Comparison of ENCODE assay signal across 2 cellular contexts in the genomic region with DNA sequence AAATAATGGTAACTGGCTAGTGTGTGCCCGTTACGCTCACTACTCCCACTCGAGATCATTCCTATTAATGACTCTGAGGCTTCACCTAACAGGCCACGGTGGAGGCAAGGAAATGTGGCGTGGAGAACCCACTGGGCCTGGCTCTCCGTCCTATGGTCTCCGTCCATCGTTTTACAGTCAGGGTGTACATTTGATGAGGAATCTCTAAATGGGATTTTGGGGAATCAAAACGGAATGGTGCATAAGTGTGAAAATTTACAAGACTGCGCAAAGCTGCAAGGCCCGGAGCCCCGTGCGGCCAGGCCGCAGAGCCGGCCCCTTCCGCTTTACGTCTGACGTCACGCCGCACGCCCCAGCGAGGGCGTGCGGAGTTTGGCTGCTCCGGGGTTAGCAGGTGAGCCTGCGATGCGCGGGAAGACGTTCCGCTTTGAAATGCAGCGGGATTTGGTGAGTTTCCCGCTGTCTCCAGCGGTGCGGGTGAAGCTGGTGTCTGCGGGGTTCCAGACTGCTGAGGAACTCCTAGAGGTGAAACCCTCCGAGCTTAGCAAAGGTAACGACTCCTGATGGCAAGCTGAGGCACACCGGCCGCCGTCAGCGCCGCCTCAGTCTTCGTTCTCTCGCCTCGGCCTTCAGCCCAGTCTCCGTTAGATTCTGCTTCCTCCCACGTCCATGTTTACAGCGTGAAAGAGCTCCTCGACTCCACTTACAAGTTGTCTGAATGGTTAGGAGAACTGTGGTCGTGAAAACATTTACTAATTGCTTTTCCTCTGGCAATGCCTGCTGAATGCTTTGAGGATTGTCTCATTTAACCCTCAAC.
TF ChIP-seq lines count a peak whose summit lies in the region.

A gene (plus strand): TSS at position 364 of the 817 bp plus-strand sequence. CDS start 42 bp downstream, at position 406.

TF ChIP-seq in HEK293, 187 proteins besides CTCF, POLR2A, EP300 and RAD21 (continued from another document and continues in another):
- TF ChIP-seq, protein P1, sequence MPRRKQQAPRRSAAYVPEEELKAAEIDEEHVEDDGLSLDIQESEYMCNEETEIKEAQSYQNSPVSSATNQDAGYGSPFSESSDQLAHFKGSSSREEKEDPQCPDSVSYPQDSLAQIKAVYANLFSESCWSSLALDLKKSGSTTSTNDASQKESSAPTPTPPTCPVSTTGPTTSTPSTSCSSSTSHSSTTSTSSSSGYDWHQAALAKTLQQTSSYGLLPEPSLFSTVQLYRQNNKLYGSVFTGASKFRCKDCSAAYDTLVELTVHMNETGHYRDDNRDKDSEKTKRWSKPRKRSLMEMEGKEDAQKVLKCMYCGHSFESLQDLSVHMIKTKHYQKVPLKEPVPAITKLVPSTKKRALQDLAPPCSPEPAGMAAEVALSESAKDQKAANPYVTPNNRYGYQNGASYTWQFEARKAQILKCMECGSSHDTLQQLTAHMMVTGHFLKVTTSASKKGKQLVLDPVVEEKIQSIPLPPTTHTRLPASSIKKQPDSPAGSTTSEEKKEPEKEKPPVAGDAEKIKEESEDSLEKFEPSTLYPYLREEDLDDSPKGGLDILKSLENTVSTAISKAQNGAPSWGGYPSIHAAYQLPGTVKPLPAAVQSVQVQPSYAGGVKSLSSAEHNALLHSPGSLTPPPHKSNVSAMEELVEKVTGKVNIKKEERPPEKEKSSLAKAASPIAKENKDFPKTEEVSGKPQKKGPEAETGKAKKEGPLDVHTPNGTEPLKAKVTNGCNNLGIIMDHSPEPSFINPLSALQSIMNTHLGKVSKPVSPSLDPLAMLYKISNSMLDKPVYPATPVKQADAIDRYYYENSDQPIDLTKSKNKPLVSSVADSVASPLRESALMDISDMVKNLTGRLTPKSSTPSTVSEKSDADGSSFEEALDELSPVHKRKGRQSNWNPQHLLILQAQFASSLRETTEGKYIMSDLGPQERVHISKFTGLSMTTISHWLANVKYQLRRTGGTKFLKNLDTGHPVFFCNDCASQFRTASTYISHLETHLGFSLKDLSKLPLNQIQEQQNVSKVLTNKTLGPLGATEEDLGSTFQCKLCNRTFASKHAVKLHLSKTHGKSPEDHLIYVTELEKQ (tag by site-specific recombination; IDR thresholded peaks at IDR 0.05; ENCODE audit: borderline replicate concordance) = 0 out of 2 replicates have a peak, but pooled peaks have one; percentile 18
- TF ChIP-seq SP7 (tag by site-specific recombination; IDR thresholded peaks at IDR 0.05) (peak; percentile 86), ZSCAN30 (tag by site-specific recombination; IDR thresholded peaks at IDR 0.05) (0 out of 2 replicates have a peak, but pooled peaks have one; percentile 37), SCRT2 (tag by site-specific recombination; IDR thresholded peaks at IDR 0.05) (peak; percentile 17; the same call in 1 of the 2 replicates), ZNF174 (tag by site-specific recombination; IDR thresholded peaks at IDR 0.05) (no peak), ZNF302 (tag by site-specific recombination; IDR thresholded peaks at IDR 0.05; ENCODE audit: low read depth) (no peak), ZNF341 (tag by site-specific recombination; IDR thresholded peaks at IDR 0.05; ENCODE audit: low read depth) (peak; percentile 74), ZNF48 (tag by site-specific recombination; IDR thresholded peaks at IDR 0.05) (no peak), ZNF747 (tag by site-specific recombination; IDR thresholded peaks at IDR 0.05) (no peak)
- TF ChIP-seq, protein P2, sequence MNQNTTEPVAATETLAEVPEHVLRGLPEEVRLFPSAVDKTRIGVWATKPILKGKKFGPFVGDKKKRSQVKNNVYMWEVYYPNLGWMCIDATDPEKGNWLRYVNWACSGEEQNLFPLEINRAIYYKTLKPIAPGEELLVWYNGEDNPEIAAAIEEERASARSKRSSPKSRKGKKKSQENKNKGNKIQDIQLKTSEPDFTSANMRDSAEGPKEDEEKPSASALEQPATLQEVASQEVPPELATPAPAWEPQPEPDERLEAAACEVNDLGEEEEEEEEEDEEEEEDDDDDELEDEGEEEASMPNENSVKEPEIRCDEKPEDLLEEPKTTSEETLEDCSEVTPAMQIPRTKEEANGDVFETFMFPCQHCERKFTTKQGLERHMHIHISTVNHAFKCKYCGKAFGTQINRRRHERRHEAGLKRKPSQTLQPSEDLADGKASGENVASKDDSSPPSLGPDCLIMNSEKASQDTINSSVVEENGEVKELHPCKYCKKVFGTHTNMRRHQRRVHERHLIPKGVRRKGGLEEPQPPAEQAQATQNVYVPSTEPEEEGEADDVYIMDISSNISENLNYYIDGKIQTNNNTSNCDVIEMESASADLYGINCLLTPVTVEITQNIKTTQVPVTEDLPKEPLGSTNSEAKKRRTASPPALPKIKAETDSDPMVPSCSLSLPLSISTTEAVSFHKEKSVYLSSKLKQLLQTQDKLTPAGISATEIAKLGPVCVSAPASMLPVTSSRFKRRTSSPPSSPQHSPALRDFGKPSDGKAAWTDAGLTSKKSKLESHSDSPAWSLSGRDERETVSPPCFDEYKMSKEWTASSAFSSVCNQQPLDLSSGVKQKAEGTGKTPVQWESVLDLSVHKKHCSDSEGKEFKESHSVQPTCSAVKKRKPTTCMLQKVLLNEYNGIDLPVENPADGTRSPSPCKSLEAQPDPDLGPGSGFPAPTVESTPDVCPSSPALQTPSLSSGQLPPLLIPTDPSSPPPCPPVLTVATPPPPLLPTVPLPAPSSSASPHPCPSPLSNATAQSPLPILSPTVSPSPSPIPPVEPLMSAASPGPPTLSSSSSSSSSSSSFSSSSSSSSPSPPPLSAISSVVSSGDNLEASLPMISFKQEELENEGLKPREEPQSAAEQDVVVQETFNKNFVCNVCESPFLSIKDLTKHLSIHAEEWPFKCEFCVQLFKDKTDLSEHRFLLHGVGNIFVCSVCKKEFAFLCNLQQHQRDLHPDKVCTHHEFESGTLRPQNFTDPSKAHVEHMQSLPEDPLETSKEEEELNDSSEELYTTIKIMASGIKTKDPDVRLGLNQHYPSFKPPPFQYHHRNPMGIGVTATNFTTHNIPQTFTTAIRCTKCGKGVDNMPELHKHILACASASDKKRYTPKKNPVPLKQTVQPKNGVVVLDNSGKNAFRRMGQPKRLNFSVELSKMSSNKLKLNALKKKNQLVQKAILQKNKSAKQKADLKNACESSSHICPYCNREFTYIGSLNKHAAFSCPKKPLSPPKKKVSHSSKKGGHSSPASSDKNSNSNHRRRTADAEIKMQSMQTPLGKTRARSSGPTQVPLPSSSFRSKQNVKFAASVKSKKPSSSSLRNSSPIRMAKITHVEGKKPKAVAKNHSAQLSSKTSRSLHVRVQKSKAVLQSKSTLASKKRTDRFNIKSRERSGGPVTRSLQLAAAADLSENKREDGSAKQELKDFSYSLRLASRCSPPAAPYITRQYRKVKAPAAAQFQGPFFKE (tag by site-specific recombination; IDR thresholded peaks at IDR 0.05; ENCODE audit: borderline replicate concordance) = no peak

TF ChIP-seq in SK-N-SH treated with all-trans-retinoic acid at 6 μM for 48 hours, 23 proteins besides CTCF, POLR2A, EP300 and RAD21 (continued from another document):
- TF ChIP-seq, protein P3, sequence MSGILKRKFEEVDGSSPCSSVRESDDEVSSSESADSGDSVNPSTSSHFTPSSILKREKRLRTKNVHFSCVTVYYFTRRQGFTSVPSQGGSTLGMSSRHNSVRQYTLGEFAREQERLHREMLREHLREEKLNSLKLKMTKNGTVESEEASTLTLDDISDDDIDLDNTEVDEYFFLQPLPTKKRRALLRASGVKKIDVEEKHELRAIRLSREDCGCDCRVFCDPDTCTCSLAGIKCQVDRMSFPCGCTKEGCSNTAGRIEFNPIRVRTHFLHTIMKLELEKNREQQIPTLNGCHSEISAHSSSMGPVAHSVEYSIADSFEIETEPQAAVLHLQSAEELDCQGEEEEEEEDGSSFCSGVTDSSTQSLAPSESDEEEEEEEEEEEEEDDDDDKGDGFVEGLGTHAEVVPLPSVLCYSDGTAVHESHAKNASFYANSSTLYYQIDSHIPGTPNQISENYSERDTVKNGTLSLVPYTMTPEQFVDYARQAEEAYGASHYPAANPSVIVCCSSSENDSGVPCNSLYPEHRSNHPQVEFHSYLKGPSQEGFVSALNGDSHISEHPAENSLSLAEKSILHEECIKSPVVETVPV (CRISPR knock-in tag; IDR thresholded peaks at IDR 0.05) = no peak
- TF ChIP-seq, protein P4, sequence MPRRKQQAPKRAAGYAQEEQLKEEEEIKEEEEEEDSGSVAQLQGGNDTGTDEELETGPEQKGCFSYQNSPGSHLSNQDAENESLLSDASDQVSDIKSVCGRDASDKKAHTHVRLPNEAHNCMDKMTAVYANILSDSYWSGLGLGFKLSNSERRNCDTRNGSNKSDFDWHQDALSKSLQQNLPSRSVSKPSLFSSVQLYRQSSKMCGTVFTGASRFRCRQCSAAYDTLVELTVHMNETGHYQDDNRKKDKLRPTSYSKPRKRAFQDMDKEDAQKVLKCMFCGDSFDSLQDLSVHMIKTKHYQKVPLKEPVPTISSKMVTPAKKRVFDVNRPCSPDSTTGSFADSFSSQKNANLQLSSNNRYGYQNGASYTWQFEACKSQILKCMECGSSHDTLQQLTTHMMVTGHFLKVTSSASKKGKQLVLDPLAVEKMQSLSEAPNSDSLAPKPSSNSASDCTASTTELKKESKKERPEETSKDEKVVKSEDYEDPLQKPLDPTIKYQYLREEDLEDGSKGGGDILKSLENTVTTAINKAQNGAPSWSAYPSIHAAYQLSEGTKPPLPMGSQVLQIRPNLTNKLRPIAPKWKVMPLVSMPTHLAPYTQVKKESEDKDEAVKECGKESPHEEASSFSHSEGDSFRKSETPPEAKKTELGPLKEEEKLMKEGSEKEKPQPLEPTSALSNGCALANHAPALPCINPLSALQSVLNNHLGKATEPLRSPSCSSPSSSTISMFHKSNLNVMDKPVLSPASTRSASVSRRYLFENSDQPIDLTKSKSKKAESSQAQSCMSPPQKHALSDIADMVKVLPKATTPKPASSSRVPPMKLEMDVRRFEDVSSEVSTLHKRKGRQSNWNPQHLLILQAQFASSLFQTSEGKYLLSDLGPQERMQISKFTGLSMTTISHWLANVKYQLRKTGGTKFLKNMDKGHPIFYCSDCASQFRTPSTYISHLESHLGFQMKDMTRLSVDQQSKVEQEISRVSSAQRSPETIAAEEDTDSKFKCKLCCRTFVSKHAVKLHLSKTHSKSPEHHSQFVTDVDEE (CRISPR knock-in tag; IDR thresholded peaks at IDR 0.05) = peak; percentile 50; the same call in 1 of the 2 replicates
- TF ChIP-seq ZNF8 (CRISPR knock-in tag; IDR thresholded peaks at IDR 0.05) (0 out of 2 replicates have a peak, but pooled peaks have one; percentile 19), ESRRG (CRISPR knock-in tag; IDR thresholded peaks at IDR 0.05) (no peak), ARNTL (CRISPR knock-in tag; IDR thresholded peaks at IDR 0.05; ENCODE audit: borderline replicate concordance, low read depth) (no peak), SNAI2 (CRISPR knock-in tag; IDR thresholded peaks at IDR 0.05) (peak; percentile 93), RARB (CRISPR knock-in tag; IDR thresholded peaks at IDR 0.05) (0 out of 2 replicates have a peak, but pooled peaks have one; percentile 24)
- TF ChIP-seq, protein P5, sequence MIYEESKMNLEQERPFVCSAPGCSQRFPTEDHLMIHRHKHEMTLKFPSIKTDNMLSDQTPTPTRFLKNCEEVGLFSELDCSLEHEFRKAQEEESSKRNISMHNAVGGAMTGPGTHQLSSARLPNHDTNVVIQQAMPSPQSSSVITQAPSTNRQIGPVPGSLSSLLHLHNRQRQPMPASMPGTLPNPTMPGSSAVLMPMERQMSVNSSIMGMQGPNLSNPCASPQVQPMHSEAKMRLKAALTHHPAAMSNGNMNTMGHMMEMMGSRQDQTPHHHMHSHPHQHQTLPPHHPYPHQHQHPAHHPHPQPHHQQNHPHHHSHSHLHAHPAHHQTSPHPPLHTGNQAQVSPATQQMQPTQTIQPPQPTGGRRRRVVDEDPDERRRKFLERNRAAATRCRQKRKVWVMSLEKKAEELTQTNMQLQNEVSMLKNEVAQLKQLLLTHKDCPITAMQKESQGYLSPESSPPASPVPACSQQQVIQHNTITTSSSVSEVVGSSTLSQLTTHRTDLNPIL (CRISPR knock-in tag; IDR thresholded peaks at IDR 0.05; ENCODE audit: low read depth) = no peak
